26 cellular contexts compared by ENCODE assay signal in genomic region chr10:15311885-15312280, GRCh38. TPM values are rescaled to one million over a fixed set of nuclear protein-coding genes. Genes with fewer than 3 reads are reported as not detected.
DNase-seq lines count a peak whose midpoint lies in the region; ATAC-seq and TF ChIP-seq lines count a peak whose summit lies in the region.
"Had no signal": no experiment of that assay in that cellular context is flagged by ENCODE, and none has a peak within 500 bp of the region (broad histone marks: within the 10 kb centered on the region; RNA-seq: fewer than 3 reads in every experiment).

No MANE protein-coding gene starts in this region.

- H3K27ac Mint-ChIP-seq in brain = peak overlapping the region; percentile 9 to 94 (median 65)
- peak overlapping the region; percentile 85 for H3K27ac Mint-ChIP-seq in endothelial cell (ENCODE audit: unreplicated experiment)
- H3K27ac Mint-ChIP-seq: HFFc6 had no signal

- H3K27me3 Mint-ChIP-seq in brain (no peaks in the 10 kb centered on the region), endothelial cell (ENCODE audit: unreplicated experiment) (peaks cover 7% of the 10 kb centered on the region)

- H3K36me3 ChIP-seq in mucosa of descending colon (ENCODE audit: low read depth) = no peaks in the 10 kb centered on the region
- H3K36me3 ChIP-seq: BE2C had no signal

- H3K36me3 Mint-ChIP-seq in brain (peaks cover 20% of the 10 kb centered on the region), endothelial cell (ENCODE audit: low read depth, unreplicated experiment) (peaks cover 6% of the 10 kb centered on the region)

- DNase-seq in endothelial cell (ENCODE audit: low spot score) = no peak
- DNase-seq in mucosa of descending colon = no peak
- no peak for DNase-seq in nucleus accumbens (lab: John Stamatoyannopoulos, UW)
- DNase-seq in AG08396 (ENCODE audit: low spot score) = no peak
- DNase-seq in NCI-H510A (lab: John Stamatoyannopoulos, UW) = no peak
- DNase-seq: BE2C, EL, GF-D8, H9, HFFc6, MG63, NCI-H1417 treated with DMSO at 0.1 percent for 48 hours, NCI-H187, NCI-H446 treated with DMSO at 0.1 percent for 48 hours, NCI-H69, PC-9, RPMI8226, SHP77 had no signal

- TF ChIP-seq CTCF in brain (conservative IDR thresholded peaks at IDR 0.05) (no peak), endothelial cell (IDR thresholded peaks at IDR 0.05; ENCODE audit: unreplicated experiment) (no peak), mucosa of descending colon (IDR thresholded peaks at IDR 0.05) (no peak)

- no peak overlapping the region for H3K4me3 ChIP-seq in mucosa of descending colon
- H3K4me3 ChIP-seq: A549, K562, MG63, PC-9, SK-N-MC had no signal

- intact Hi-C loops in mucosa of descending colon (cut with DNase I, micrococcal nuclease) = no loop called here

- peak; percentile 29 for ATAC-seq in mucosa of descending colon
- ATAC-seq: A549, HepG2, K562 had no signal

- peaks cover 7% of the 10 kb centered on the region for H3K4me1 ChIP-seq in mucosa of descending colon (ENCODE audit: low read depth)
- H3K4me1 ChIP-seq: A549, BE2C had no signal

- H3K9me3 Mint-ChIP-seq in brain (no peaks in the 10 kb centered on the region), endothelial cell (ENCODE audit: unreplicated experiment) (no peaks in the 10 kb centered on the region)
- H3K9me3 Mint-ChIP-seq: H9, HFFc6 had no signal

- peak overlapping the region; percentile 75 for H3K27ac ChIP-seq in temporal lobe (ENCODE audit: low read depth, low read length)
- H3K27ac ChIP-seq: A549, HL-60, PC-9, SK-N-MC had no signal

- no peaks in the 10 kb centered on the region for H3K9me3 ChIP-seq in mucosa of descending colon
- H3K9me3 ChIP-seq: A549, BE2C, MG63 had no signal

- peak overlapping the region in 2 of 5 experiments; percentile 31 to 38 for H3K4me3 Mint-ChIP-seq in brain
- no peak overlapping the region for H3K4me3 Mint-ChIP-seq in endothelial cell (ENCODE audit: unreplicated experiment)
- H3K4me3 Mint-ChIP-seq: H9, HFFc6 had no signal

- H3K4me1 Mint-ChIP-seq in brain = peaks cover 68% of the 10 kb centered on the region
- H3K4me1 Mint-ChIP-seq in endothelial cell (ENCODE audit: unreplicated experiment) = peaks cover 66% of the 10 kb centered on the region

RNA-seq across cellular contexts. Expression of gene FAM171A1, which starts 59.2 kb away (rescaled TPM):
- polyA plus RNA-seq in brain (ENCODE audit: insufficient read depth, low read depth, low replicate concordance) = 78.6 TPM
- total RNA-seq in endothelial cell (ENCODE audit: unreplicated experiment) (113 TPM), mucosa of descending colon (10 to 100 TPM; 33.7 to 60.7 (median 50.4) TPM), temporal lobe (30.7 TPM)
- total RNA-seq: HT-29 had no signal
